ENCODE assay signal across 8 cellular contexts in genomic region chr1:1157426-1157913, GRCh38. TPM values are rescaled to one million over a fixed set of nuclear protein-coding genes. Genes with fewer than 3 reads are reported as not detected.
DNase-seq lines count a peak whose midpoint lies in the region; ATAC-seq and TF ChIP-seq lines count a peak whose summit lies in the region.

No MANE protein-coding gene starts in this region.

- in situ Hi-C loops in SK-MEL-5 (cut with HindIII; ENCODE audit: low pct_unique_long_range_greater_than_20kb, low sequenced_read_pairs), result no loop called here

- H3K4me3 ChIP-seq in thyroid gland (replicated peaks in 1 of 3), result peak overlapping the region; percentile 39 to 81 (median 74)

- intact Hi-C loops in thyroid gland (cut with DNase I), result no loop called here

- H3K9me3 ChIP-seq in ES-I3 (ENCODE audit: control insufficient read depth, insufficient read depth, low read length), result no peaks in the 10 kb centered on the region
- no peaks in the 10 kb centered on the region for H3K9me3 ChIP-seq in thyroid gland

- peak overlapping the region; percentile 36 to 44 for H3K27ac Mint-ChIP-seq in activated naive CD4-positive, alpha-beta T cell treated with anti-CD3 and anti-CD28 coated beads, Interleukin-2, amount 50 U/mL, for 72 hours

- H3K36me3 ChIP-seq in ES-I3 (ENCODE audit: insufficient read depth, low read length) (no peaks in the 10 kb centered on the region), thyroid gland (no peaks in the 10 kb centered on the region)

- peak overlapping the region; percentile 59 for H3K9ac ChIP-seq in ES-I3 (ENCODE audit: low read depth, low read length)

- peak; percentile 54 for DNase-seq in SK-MEL-5 (ENCODE audit: low read depth, low spot score)
- DNase-seq in activated naive CD4-positive, alpha-beta T cell treated with anti-CD3 and anti-CD28 coated beads, Interleukin-2, amount 50 U/mL, for 72 hours (ENCODE audit: low spot score in 2 of 2), result peak; percentile 67 to 72
- peak; percentile 71 for DNase-seq in globus pallidus (ENCODE audit: low spot score)
- peak; percentile 68 for DNase-seq in occipital lobe (lab: John Stamatoyannopoulos, UW)
- peak; percentile 82 to 86 for DNase-seq in thyroid gland
- DNase-seq in OCI-M2 (lab: John Stamatoyannopoulos, UW; ENCODE audit: unreplicated experiment), result no peak

- TF ChIP-seq CTCF in thyroid gland (IDR thresholded peaks at IDR 0.05), result no peak

- ATAC-seq in HG03108 (IDR thresholded peaks at IDR 0.05; ENCODE audit: unreplicated experiment), result peak; percentile 56
- peak; percentile 85 for ATAC-seq in activated naive CD4-positive, alpha-beta T cell treated with anti-CD3 and anti-CD28 coated beads, Interleukin-2, amount 50 U/mL, for 72 hours

- peaks cover 12 to 19% of the 10 kb centered on the region in 2 donors for H3K36me3 Mint-ChIP-seq in activated naive CD4-positive, alpha-beta T cell treated with anti-CD3 and anti-CD28 coated beads, Interleukin-2, amount 50 U/mL, for 72 hours

- peak overlapping the region; percentile 84 to 99 (median 96) for H3K27ac ChIP-seq in thyroid gland

- peak in 1 of 2 donors; percentile 79 for TF ChIP-seq POLR2A in thyroid gland (IDR thresholded peaks at IDR 0.05)

- 3% methylated on average over 15 of the region's 29 CpGs; no CpG with 5 or more reads in 1 of the 2 donors for WGBS in thyroid gland, 2 donors

- peaks cover 3% of the 10 kb centered on the region; the same call in 1 of the 2 replicates for H3K4me1 ChIP-seq in ES-I3 (ENCODE audit: insufficient read depth, low read length)
- H3K4me1 ChIP-seq in thyroid gland, result peaks cover 16 to 27% of the 10 kb centered on the region in 2 donors

- peaks cover 11 to 23% of the 10 kb centered on the region in 2 donors for H3K9me3 Mint-ChIP-seq in activated naive CD4-positive, alpha-beta T cell treated with anti-CD3 and anti-CD28 coated beads, Interleukin-2, amount 50 U/mL, for 72 hours

- no peaks in the 10 kb centered on the region for H3K27me3 ChIP-seq in thyroid gland

RNA-seq across cellular contexts. Expression of gene TTLL10, which starts 16.2 kb away (rescaled TPM):
- not detected in 2 replicates for total RNA-seq in SK-MEL-5 (2014; rRNA removed; shearing (Covaris generic))
- polyA plus RNA-seq in SK-MEL-5 (2015; cell fraction: cytosol; rRNA removed), result not detected in 2 replicates
- not detected in 2 replicates for polyA plus RNA-seq in SK-MEL-5 (2015; cell fraction: nucleus; rRNA removed)
- total RNA-seq in activated naive CD4-positive, alpha-beta T cell treated with anti-CD3 and anti-CD28 coated beads, Interleukin-2, amount 50 U/mL, for 72 hours, result not detected
- not detected for total RNA-seq in occipital lobe
- total RNA-seq in thyroid gland, result under 1 TPM in 2 of 4 donors, not detected in 2; 0.13 to 0.29 TPM

RNA-seq across cellular contexts. Expression of gene C1orf159, which starts 41.6 kb away (rescaled TPM):
- total RNA-seq in SK-MEL-5 (2014; rRNA removed; shearing (Covaris generic)), result 9.4 and 10.0 TPM in 2 replicates
- 21.1 and 22.0 TPM in 2 replicates for polyA plus RNA-seq in SK-MEL-5 (2015; cell fraction: cytosol; rRNA removed)
- 76.1 and 80.9 TPM in 2 replicates for polyA plus RNA-seq in SK-MEL-5 (2015; cell fraction: nucleus; rRNA removed)
- 10 to 100 TPM; 20.7 to 21.2 TPM for total RNA-seq in activated naive CD4-positive, alpha-beta T cell treated with anti-CD3 and anti-CD28 coated beads, Interleukin-2, amount 50 U/mL, for 72 hours
- 5.5 TPM for total RNA-seq in occipital lobe
- 10 to 100 TPM; 10.3 to 27.6 (median 19.6) TPM for total RNA-seq in thyroid gland

RNA-seq across cellular contexts. Expression of gene TNFRSF18, which starts 48.9 kb away (rescaled TPM):
- not detected in 2 replicates for total RNA-seq in SK-MEL-5 (2014; rRNA removed; shearing (Covaris generic))
- not detected in 2 replicates for polyA plus RNA-seq in SK-MEL-5 (2015; cell fraction: cytosol; rRNA removed)
- 0.42 TPM in 1 of 2 replicates, not detected in the other for polyA plus RNA-seq in SK-MEL-5 (2015; cell fraction: nucleus; rRNA removed)
- total RNA-seq in activated naive CD4-positive, alpha-beta T cell treated with anti-CD3 and anti-CD28 coated beads, Interleukin-2, amount 50 U/mL, for 72 hours, result 100 to 1,000 TPM in 1 of 2 donors, 10 to 100 TPM in 1; 43.6 to 250 TPM
- total RNA-seq in occipital lobe (not detected), thyroid gland (under 1 TPM in 2 of 4 donors, not detected in 2; 0.49 to 0.67 TPM)

RNA-seq across cellular contexts. Expression of gene TNFRSF4, which starts 56.5 kb away (rescaled TPM):
- total RNA-seq in SK-MEL-5 (2014; rRNA removed; shearing (Covaris generic)), result not detected in 2 replicates
- 0.23 TPM in 1 of 2 replicates, not detected in the other for polyA plus RNA-seq in SK-MEL-5 (2015; cell fraction: cytosol; rRNA removed)
- 1.9 TPM in 1 of 2 replicates, not detected in the other for polyA plus RNA-seq in SK-MEL-5 (2015; cell fraction: nucleus; rRNA removed)
- total RNA-seq in activated naive CD4-positive, alpha-beta T cell treated with anti-CD3 and anti-CD28 coated beads, Interleukin-2, amount 50 U/mL, for 72 hours, result 100 to 1,000 TPM; 166 to 176 TPM
- total RNA-seq in occipital lobe (not detected), thyroid gland (1 to 10 TPM; 1.5 to 4.5 (median 3.2) TPM)

Comparison
In these comparisons a context has a peak if more than half of its experiments do, and no peak if none do; other contexts are left out.
1. RNA of gene TNFRSF18, which starts 48.9 kb away (total RNA-seq): 43.6 to 250 TPM in activated naive CD4-positive, alpha-beta T cell treated with anti-CD3 and anti-CD28 coated beads, Interleukin-2, amount 50 U/mL, for 72 hours; 0.49 to 0.67 TPM in thyroid gland, not detected in SK-MEL-5 and not detected in occipital lobe (single experiment); every median in the first group is over 10 times any median in the second.